ENCODE assay signal across 12 cellular contexts in the genomic region with DNA sequence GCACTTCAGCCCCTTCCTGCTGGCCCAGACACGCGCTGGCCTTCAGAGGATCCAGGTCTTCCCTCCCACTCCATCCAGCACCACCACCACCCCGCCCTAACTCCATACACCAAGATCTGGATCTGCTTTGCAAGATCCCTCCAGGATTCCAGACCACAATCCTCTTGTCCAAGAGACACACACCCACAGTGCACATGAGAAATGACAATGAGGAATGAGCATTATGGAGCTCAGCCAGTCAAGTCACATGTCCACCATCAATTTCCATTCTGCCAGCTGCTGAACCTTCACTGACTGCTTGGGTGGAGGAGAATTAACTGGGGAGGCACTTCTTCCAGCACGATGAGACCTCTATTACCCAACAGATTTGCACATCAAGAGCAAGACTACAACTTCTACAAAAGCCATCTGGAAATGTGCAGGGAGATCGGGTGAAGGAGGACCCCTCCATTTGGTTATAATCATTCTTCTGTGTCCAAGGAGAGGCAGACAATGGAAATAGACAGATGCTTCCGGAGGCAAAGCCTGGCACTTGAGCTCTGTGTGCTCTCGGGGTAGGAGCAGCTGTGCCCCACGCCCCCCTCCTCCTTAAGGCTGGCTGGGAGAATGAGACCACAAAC. TPM values are rescaled to one million over a fixed set of nuclear protein-coding genes. Genes with fewer than 3 reads are reported as not detected.
DNase-seq lines count a peak whose midpoint lies in the region; ATAC-seq and TF ChIP-seq lines count a peak whose summit lies in the region.
"Had no signal": no experiment of that assay in that cellular context is flagged by ENCODE, and none has a peak within 500 bp of the region (broad histone marks: within the 10 kb centered on the region; RNA-seq: fewer than 3 reads in every experiment).

No MANE protein-coding gene starts in this region.

- H4K20me1 ChIP-seq in mammary epithelial cell (ENCODE audit: insufficient read depth, low read length) = no peaks in the 10 kb centered on the region

- CTCF ChIA-PET in mammary epithelial cell (lab: Charles Lee; ENCODE audit: low non-redundant PET) = no interaction called here

- H2BK120ac ChIP-seq in mesenchymal stem cell (ENCODE audit: low read depth, low read length) = no peak overlapping the region

- DNase-seq in NCI-H1417 (lab: John Stamatoyannopoulos, UW) (peak; percentile 16 to 69 (median 53)), NCI-H1417 treated with DMSO at 0.1 percent for 48 hours (lab: John Stamatoyannopoulos, UW) (no peak), mammary epithelial cell (no peak), mesenchymal stem cell (peak; percentile 18), vagina (ENCODE audit: extremely low spot score in 2 of 2) (peak in 1 of 2 donors; percentile 92)
- DNase-seq: small intestine, transverse colon had no signal

- H3K4me1 ChIP-seq in mammary epithelial cell (ENCODE audit: insufficient read depth, low read length) = peaks cover 13% of the 10 kb centered on the region
- H3K4me1 ChIP-seq in mesenchymal stem cell (ENCODE audit: control insufficient read depth, insufficient read depth, low read depth, low read length) = peaks cover 4% of the 10 kb centered on the region
- peaks cover 42% of the 10 kb centered on the region for H3K4me1 ChIP-seq in vagina
- H3K4me1 ChIP-seq: A549, foreskin keratinocyte had no signal

- H3K27ac ChIP-seq in mammary epithelial cell (ENCODE audit: insufficient read depth, low read depth, low read length) = no peak overlapping the region
- H3K27ac ChIP-seq in mesenchymal stem cell (ENCODE audit: low read length, poor library complexity, severe bottlenecking) = no peak overlapping the region
- H3K27ac ChIP-seq in vagina = peak overlapping the region; percentile 30
- H3K27ac ChIP-seq: A549, foreskin keratinocyte had no signal

- TF ChIP-seq CTCF in mammary epithelial cell (conservative IDR thresholded peaks at IDR 0.05 in 1 of 2, IDR thresholded peaks at IDR 0.05 in 1 of 2; ENCODE audit: extremely low read depth in 1 of 2, insufficient read depth in 1 of 2, low read depth in 1 of 2, low read length in 2 of 2) = no peak
- no peak for TF ChIP-seq CTCF in vagina (IDR thresholded peaks at IDR 0.05)

- no peak overlapping the region for H2AK5ac ChIP-seq in mesenchymal stem cell (ENCODE audit: low read length, severe bottlenecking)

- H3K36me3 ChIP-seq in mammary epithelial cell (ENCODE audit: insufficient read depth, low read length) = no peaks in the 10 kb centered on the region
- peaks cover 0 to 9% of the 10 kb centered on the region in 2 experiments for H3K36me3 ChIP-seq in mesenchymal stem cell (ENCODE audit: control insufficient read depth in 1 of 2, insufficient read depth in 2 of 2, low read depth in 1 of 2, low read length in 2 of 2)
- no peaks in the 10 kb centered on the region for H3K36me3 ChIP-seq in vagina
- H3K36me3 ChIP-seq: transverse colon had no signal

- in situ Hi-C loops in mammary epithelial cell (cut with MboI; ENCODE audit: low sequenced_read_pairs in 2 of 2) = no loop called here

- BruUV-seq in mammary epithelial cell (replicated peaks; lab: Mats Ljungman, UMichigan) = no TSS peak

- H3K9me3 ChIP-seq in mammary epithelial cell (replicated peaks; ENCODE audit: insufficient read depth, low read length) (no peaks in the 10 kb centered on the region), mesenchymal stem cell (ENCODE audit: control insufficient read depth, low read length) (no peaks in the 10 kb centered on the region), vagina (no peaks in the 10 kb centered on the region)
- H3K9me3 ChIP-seq: A549, transverse colon had no signal

- WGBS in mammary epithelial cell (ENCODE audit: low coverage, missing lambda C conversion rate) = 92% methylated on average over 8 of the region's 8 CpGs
- 84% methylated on average over 7 of the region's 8 CpGs for WGBS in mesenchymal stem cell

- H2BK12ac ChIP-seq in mesenchymal stem cell (ENCODE audit: low read length in 2 of 2) = no peak overlapping the region

- H3K79me1 ChIP-seq in mesenchymal stem cell (replicated peaks; ENCODE audit: low read length, poor library complexity, severe bottlenecking) = peaks cover 6% of the 10 kb centered on the region

- no peak overlapping the region for H4K8ac ChIP-seq in mesenchymal stem cell (ENCODE audit: low read length)

- H3K4me2 ChIP-seq in mammary epithelial cell (ENCODE audit: insufficient read depth, low read depth, low read length) (no peak overlapping the region), mesenchymal stem cell (ENCODE audit: low read length, poor library complexity, severe bottlenecking) (no peak overlapping the region)
- H3K4me2 ChIP-seq: A549 had no signal

- H3K23ac ChIP-seq in mesenchymal stem cell (ENCODE audit: low read length in 2 of 2) = no peak overlapping the region

- no peak for ATAC-seq in GM21528 (IDR thresholded peaks at IDR 0.05; ENCODE audit: low FRiP score, unreplicated experiment)
- no peak for ATAC-seq in HG03457 (IDR thresholded peaks at IDR 0.05; ENCODE audit: unreplicated experiment)
- no peak for ATAC-seq in HG03521 (IDR thresholded peaks at IDR 0.05; ENCODE audit: unreplicated experiment)
- ATAC-seq: A549 had no signal

- no peak overlapping the region for H2BK5ac ChIP-seq in mesenchymal stem cell (ENCODE audit: low read depth, low read length, poor library complexity, severe bottlenecking)

- H3K9ac ChIP-seq in mammary epithelial cell (ENCODE audit: insufficient read depth, low read length) = no peak overlapping the region
- H3K9ac ChIP-seq in mesenchymal stem cell (ENCODE audit: low read length) = peak overlapping the region; percentile 72

- H3K79me2 ChIP-seq in mammary epithelial cell (ENCODE audit: insufficient read depth, low read length) = no peaks in the 10 kb centered on the region

- no peak overlapping the region for H2BK15ac ChIP-seq in mesenchymal stem cell (ENCODE audit: low read depth, poor library complexity, severe bottlenecking)

- no peak overlapping the region for H3K18ac ChIP-seq in mesenchymal stem cell (ENCODE audit: low read depth in 1 of 2, low read length in 2 of 2)

- no peak overlapping the region for H4K91ac ChIP-seq in mesenchymal stem cell (ENCODE audit: low read length)

- H3K4me3 ChIP-seq in mammary epithelial cell (replicated peaks in 1 of 3; ENCODE audit: insufficient read depth in 1 of 3, low read depth in 2 of 3, low read length in 3 of 3) (no peak overlapping the region), mesenchymal stem cell (ENCODE audit: insufficient read depth in 1 of 2, low read depth in 1 of 2, low read length in 2 of 2) (peak overlapping the region in 1 of 2 experiments; percentile 4), vagina (no peak overlapping the region)
- H3K4me3 ChIP-seq: A549, transverse colon had no signal

- H3K4ac ChIP-seq in mesenchymal stem cell (ENCODE audit: low read depth in 1 of 2, low read length in 2 of 2) = no peak overlapping the region

- H3K14ac ChIP-seq in mesenchymal stem cell (ENCODE audit: low read length in 2 of 2) = no peak overlapping the region

- H2AFZ ChIP-seq in mammary epithelial cell (ENCODE audit: low read depth, low read length) (peak overlapping the region; percentile 59), mesenchymal stem cell (ENCODE audit: low read depth, low read length) (no peak overlapping the region)

- TF ChIP-seq POLR2A in vagina (IDR thresholded peaks at IDR 0.05) = no peak

- dilution Hi-C loops in mammary epithelial cell (cut with HindIII; ENCODE audit: low sequenced_read_pairs) = no loop called here

- H3K27me3 ChIP-seq in mammary epithelial cell (ENCODE audit: insufficient read depth, low read length) (no peaks in the 10 kb centered on the region), mesenchymal stem cell (ENCODE audit: control insufficient read depth in 1 of 2, insufficient read depth in 1 of 2, low read length in 2 of 2) (peaks cover 0 to 46% of the 10 kb centered on the region in 2 experiments), vagina (no peaks in the 10 kb centered on the region)
- H3K27me3 ChIP-seq: foreskin keratinocyte, transverse colon had no signal

- intact Hi-C loops in mammary epithelial cell (cut with micrococcal nuclease) = no loop called here
- intact Hi-C loops in vagina (cut with DNase I) = no loop called here

RNA-seq across cellular contexts. Expression of gene SPATA12, which starts 12.3 kb away (rescaled TPM):
- under 1 TPM in 1 of 2 donors, not detected in 1; 0.21 TPM for total RNA-seq in mammary epithelial cell
- polyA plus RNA-seq in mammary epithelial cell = 0.17 TPM
- not detected for polyA minus RNA-seq in mammary epithelial cell
- not detected for polyA plus RNA-seq in mesenchymal stem cell (2013, experiment 1 of 2)
- polyA plus RNA-seq in mesenchymal stem cell (2013, experiment 2 of 2) = 0.03 TPM
- not detected for total RNA-seq in vagina
- total RNA-seq: foreskin keratinocyte, transverse colon had no signal

Comparison
In these comparisons a context has a peak if more than half of its experiments do, and no peak if none do; other contexts are left out.
1. DNase-seq: peak in NCI-H1417 (3 of 3) and mesenchymal stem cell (single experiment); none in NCI-H1417 treated with DMSO at 0.1 percent for 48 hours (single experiment) and mammary epithelial cell (single experiment).